8 cellular contexts compared by ENCODE assay signal in genomic region chr9:133119461-133120342, GRCh38. TPM values are rescaled to one million over a fixed set of nuclear protein-coding genes. Genes with fewer than 3 reads are reported as not detected.
DNase-seq lines count a peak whose midpoint lies in the region; ATAC-seq and TF ChIP-seq lines count a peak whose summit lies in the region.

No MANE protein-coding gene starts in this region.

- ATAC-seq in CD8-positive, alpha-beta T cell = no peak
- no peak for ATAC-seq in HG03159 (IDR thresholded peaks at IDR 0.05; ENCODE audit: unreplicated experiment)

- H3K4me1 Mint-ChIP-seq in CD8-positive, alpha-beta T cell (ENCODE audit: low read depth) = peaks cover 68% of the 10 kb centered on the region

- peaks cover 5% of the 10 kb centered on the region for H3K36me3 Mint-ChIP-seq in CD8-positive, alpha-beta T cell

- H3K27ac Mint-ChIP-seq in CD8-positive, alpha-beta T cell = peak overlapping the region; percentile 41

- POLR2A ChIA-PET in CD8-positive, alpha-beta T cell (lab: Charles Lee) = interaction anchor here (0.6 to 2.5 kb wide), 5 partner anchors 14 to 89 kb away, joined by 3 to 8 read pairs (median 4); partner anchors contain the start of gene GTF3C5

- H3K4me3 Mint-ChIP-seq in CD8-positive, alpha-beta T cell = peak overlapping the region; percentile 80

- H3K4me3 ChIP-seq in CD8-positive, alpha-beta T cell (ENCODE audit: low read depth, low read length) = peak overlapping the region; percentile 15
- peak overlapping the region; percentile 58 for H3K4me3 ChIP-seq in endocrine pancreas (ENCODE audit: control insufficient read depth, insufficient read depth, low read length)
- H3K4me3 ChIP-seq in neuron (ENCODE audit: low read length) = peak overlapping the region; percentile 63
- no peak overlapping the region for H3K4me3 ChIP-seq in effector memory CD4-positive, alpha-beta T cell (ENCODE audit: insufficient read depth, low read depth, low read length, poor library complexity, severe bottlenecking)

- H3K36me3 ChIP-seq in CD8-positive, alpha-beta T cell (ENCODE audit: insufficient read depth, low read length) = no peaks in the 10 kb centered on the region
- H3K36me3 ChIP-seq in endocrine pancreas (ENCODE audit: control insufficient read depth, insufficient read depth, low read length) (no peaks in the 10 kb centered on the region), neuron (ENCODE audit: insufficient read depth, low read length) (no peaks in the 10 kb centered on the region)
- H3K36me3 ChIP-seq in effector memory CD4-positive, alpha-beta T cell (ENCODE audit: control insufficient read depth, insufficient read depth, low read length) = no peaks in the 10 kb centered on the region

- TF ChIP-seq CTCF in CD8-positive, alpha-beta T cell (IDR thresholded peaks at IDR 0.05) = no peak

- CTCF ChIA-PET in CD8-positive, alpha-beta T cell (lab: Charles Lee) = interaction anchor here (0.8 to 25.8 kb wide), 8 partner anchors 13 to 218 kb away, joined by 3 to 606 read pairs (median 4); no protein-coding TSS in a partner anchor

- H3K27me3 Mint-ChIP-seq in CD8-positive, alpha-beta T cell (ENCODE audit: low read depth) = no peaks in the 10 kb centered on the region

- H3K9me3 Mint-ChIP-seq in CD8-positive, alpha-beta T cell = no peaks in the 10 kb centered on the region

- H3K9me3 ChIP-seq in CD8-positive, alpha-beta T cell (ENCODE audit: low read length) = no peaks in the 10 kb centered on the region
- H3K9me3 ChIP-seq in endocrine pancreas (ENCODE audit: control insufficient read depth, low read length) (no peaks in the 10 kb centered on the region), neuron (ENCODE audit: low read length) (no peaks in the 10 kb centered on the region)
- no peaks in the 10 kb centered on the region for H3K9me3 ChIP-seq in effector memory CD4-positive, alpha-beta T cell (ENCODE audit: control insufficient read depth, low read length)

- H3K9ac ChIP-seq in endocrine pancreas (ENCODE audit: control insufficient read depth, insufficient read depth, low read length) = peak overlapping the region; percentile 82

- no peaks in the 10 kb centered on the region for H3K27me3 ChIP-seq in CD8-positive, alpha-beta T cell (ENCODE audit: insufficient read depth, low read length)
- no peaks in the 10 kb centered on the region for H3K27me3 ChIP-seq in endocrine pancreas (ENCODE audit: control insufficient read depth, insufficient read depth, low read length)
- H3K27me3 ChIP-seq in neuron (ENCODE audit: insufficient read depth, low read length) = no peaks in the 10 kb centered on the region
- no peaks in the 10 kb centered on the region for H3K27me3 ChIP-seq in effector memory CD4-positive, alpha-beta T cell (replicated peaks; ENCODE audit: control insufficient read depth, insufficient read depth, low read length, poor library complexity, severe bottlenecking)

- intact Hi-C loops in CD8-positive, alpha-beta T cell (cut with DNase I, micrococcal nuclease) = loop anchor here (2.0 to 10.0 kb wide), 3 partner anchors 17 to 1455 kb away; partner anchors contain the start of gene BRD3 (in 1 of the 2)

- no peak for DNase-seq in CD8-positive, alpha-beta T cell
- peak; percentile 91 for DNase-seq in NCI-H524 treated with DMSO at 0.1 percent for 48 hours (lab: John Stamatoyannopoulos, UW)
- no peak for DNase-seq in effector memory CD4-positive, alpha-beta T cell
- no peak for DNase-seq in activated CD4-positive, CD25-positive, alpha-beta regulatory T cell treated with anti-CD3 and anti-CD28 coated beads, Interleukin-2, amount 50 U/mL, for 72 hours
- no peak for DNase-seq in HuH-7 (ENCODE audit: low spot score)

- no peak overlapping the region for H3K27ac ChIP-seq in CD8-positive, alpha-beta T cell (ENCODE audit: low read depth, low read length)
- H3K27ac ChIP-seq in effector memory CD4-positive, alpha-beta T cell (ENCODE audit: insufficient read depth, low read length, poor library complexity, severe bottlenecking) = no peak overlapping the region

- H3K4me1 ChIP-seq in CD8-positive, alpha-beta T cell (ENCODE audit: insufficient read depth, low read length) = peaks cover 66% of the 10 kb centered on the region
- no peaks in the 10 kb centered on the region for H3K4me1 ChIP-seq in endocrine pancreas (ENCODE audit: control insufficient read depth, insufficient read depth, low read length)
- peaks cover 61% of the 10 kb centered on the region for H3K4me1 ChIP-seq in neuron (ENCODE audit: insufficient read depth, low read length)
- peaks cover 51% of the 10 kb centered on the region for H3K4me1 ChIP-seq in effector memory CD4-positive, alpha-beta T cell (ENCODE audit: control insufficient read depth, insufficient read depth, low read length, poor library complexity, severe bottlenecking)

- H2AFZ ChIP-seq in neuron (ENCODE audit: low read depth, low read length) = no peak overlapping the region

RNA-seq across cellular contexts. Expression of gene RALGDS, which starts 1.3 kb away (rescaled TPM):
- total RNA-seq in CD8-positive, alpha-beta T cell = 100 to 1,000 TPM; 177 to 186 TPM

RNA-seq across cellular contexts. Expression of gene GBGT1, which starts 44.0 kb away (rescaled TPM):
- under 1 TPM; 0.53 to 0.84 TPM for total RNA-seq in CD8-positive, alpha-beta T cell

RNA-seq across cellular contexts. Expression of gene CEL, which starts 57.9 kb away (rescaled TPM):
- total RNA-seq in CD8-positive, alpha-beta T cell = under 1 TPM; 0.19 to 0.30 TPM
